ENCODE assay signal across 18 cellular contexts in the genomic region with DNA sequence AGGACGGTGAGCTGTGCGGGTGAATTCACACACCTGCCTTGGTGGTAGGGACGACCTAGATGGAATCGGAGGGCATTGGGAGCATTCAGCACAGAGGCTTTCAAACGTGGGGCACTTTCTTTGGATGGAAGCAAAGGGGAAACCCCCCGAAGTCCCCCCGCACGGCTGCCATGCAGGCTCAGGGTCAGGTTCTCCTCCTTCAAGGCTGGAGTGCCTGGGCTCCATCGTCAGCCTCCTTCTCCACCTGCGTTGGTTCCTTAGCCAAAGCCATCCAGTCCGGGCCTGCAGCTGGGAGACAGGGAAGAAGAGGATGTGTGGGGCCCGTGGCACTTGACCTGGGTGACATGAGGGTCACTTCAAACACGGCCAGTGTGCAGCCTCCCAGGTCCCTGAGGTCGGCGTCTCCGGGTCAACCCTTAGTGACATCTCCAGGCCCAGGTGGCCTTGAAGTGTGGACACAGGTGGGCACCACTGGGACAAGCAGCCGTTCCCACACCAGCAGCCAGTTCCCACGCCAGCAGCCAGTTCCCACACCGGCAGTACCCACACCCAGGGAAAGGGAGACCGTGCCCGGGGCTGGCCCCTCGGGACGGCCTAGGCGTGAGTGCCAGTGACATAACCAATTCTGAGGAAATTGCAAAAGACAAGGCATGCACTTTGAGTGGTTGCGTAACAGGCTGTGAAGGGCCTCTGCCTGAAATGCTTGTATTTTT.
DNase-seq lines count a peak whose midpoint lies in the region; ATAC-seq and TF ChIP-seq lines count a peak whose summit lies in the region.
"Had no signal": no experiment of that assay in that cellular context is flagged by ENCODE, and none has a peak within 500 bp of the region (broad histone marks: within the 10 kb centered on the region; RNA-seq: fewer than 3 reads in every experiment).

No MANE protein-coding gene starts in this region.

- peaks cover 69% of the 10 kb centered on the region for H3K9me3 ChIP-seq in IMR-90 (ENCODE audit: control insufficient read depth, insufficient read depth, low read length)
- H3K9me3 ChIP-seq: heart left ventricle had no signal

- H3K4me1 Mint-ChIP-seq in glutamatergic neuron (ENCODE audit: low read depth, unreplicated experiment), result peaks cover 6% of the 10 kb centered on the region
- H3K4me1 Mint-ChIP-seq: activated naive CD8-positive, alpha-beta T cell treated with anti-CD3 and anti-CD28 coated beads for 36 hours; activated T-helper 17 cell treated with anti-CD3 and anti-CD28 coated beads, Interleukin-2, amount 50 U/mL, for 72 hours; T-cell had no signal

- no peak overlapping the region for H4K91ac ChIP-seq in IMR-90 (ENCODE audit: insufficient read depth, low read depth, low read length)

- TF ChIP-seq RAD21 in IMR-90 (IDR thresholded peaks at IDR 0.05; ENCODE audit: low read length), result no peak

- no peak overlapping the region for H2BK120ac ChIP-seq in IMR-90 (ENCODE audit: low read depth, low read length)

- H2BK5ac ChIP-seq in IMR-90 (ENCODE audit: low read depth, low read length, poor library complexity, severe bottlenecking), result no peak overlapping the region

- no peak overlapping the region for H2BK15ac ChIP-seq in IMR-90 (ENCODE audit: low read depth, low read length)

- intact Hi-C loops in IMR-90 (cut with micrococcal nuclease), result no loop called here

- BruUV-seq in IMR-90 (replicated peaks; lab: Mats Ljungman, UMichigan), result no TSS peak

- H3K14ac ChIP-seq in IMR-90 (replicated peaks; ENCODE audit: low read depth, low read length), result no peak overlapping the region

- no peak for TF ChIP-seq CTCF in IMR-90 (conservative IDR thresholded peaks at IDR 0.05; ENCODE audit: low read depth, low read length)
- no peak for TF ChIP-seq CTCF in glutamatergic neuron (IDR thresholded peaks at IDR 0.05; ENCODE audit: partially characterized antibody, unreplicated experiment)
- TF ChIP-seq CTCF in omental fat pad (IDR thresholded peaks at IDR 0.05), result no peak

- no peaks in the 10 kb centered on the region for H3K79me1 ChIP-seq in IMR-90 (ENCODE audit: low read depth in 1 of 2, low read length in 2 of 2)

- H3K4me3 ChIP-seq in IMR-90 (ENCODE audit: insufficient read depth, low read depth, low read length), result no peak overlapping the region
- H3K4me3 ChIP-seq: heart left ventricle had no signal

- POLR2A ChIA-PET in IMR-90 (lab: Charles Lee; ENCODE audit: unreplicated experiment), result no interaction called here

- no peak overlapping the region for H3K9ac ChIP-seq in IMR-90 (ENCODE audit: low read depth, low read length)

- H3K4ac ChIP-seq in IMR-90 (ENCODE audit: low read depth, low read length), result no peak overlapping the region

- DNase-seq in IMR-90 (no peak), NOMO-1 (lab: John Stamatoyannopoulos, UW; ENCODE audit: unreplicated experiment in 2 of 2) (peak; percentile 53 to 54), glutamatergic neuron (peak; percentile 15), omental fat pad (ENCODE audit: low spot score) (no peak), NCI-H526 treated with DMSO at 0.1 percent for 48 hours (lab: John Stamatoyannopoulos, UW) (no peak), NCI-H510A treated with DMSO at 0.1 percent for 48 hours (lab: John Stamatoyannopoulos, UW) (no peak)
- DNase-seq in central memory CD4-positive, alpha-beta T cell, result no peak
- DNase-seq: activated CD4-positive, alpha-beta T cell treated with anti-CD3 and anti-CD28 coated beads for 4 hours; activated naive CD8-positive, alpha-beta T cell treated with anti-CD3 and anti-CD28 coated beads for 36 hours; COR-L47; heart left ventricle; NCI-H1694; NCI-H226; occipital lobe; stimulated activated CD8-positive, alpha-beta memory T cell treated with anti-CD3 and anti-CD28 coated beads, Interleukin-4, amount 100 ng/mL, for 48 hours; T-cell had no signal

- H3K23ac ChIP-seq in IMR-90 (ENCODE audit: low read depth, low read length), result no peak overlapping the region

- 44% methylated on average over 13 of the region's 25 CpGs; no CpG with 5 or more reads in 1 of the 2 experiments for WGBS in IMR-90 (ENCODE audit: extremely low coverage in 2 of 2, insufficient read length in 1 of 2), 2 experiments

- dilution Hi-C loops in IMR-90 (cut with HindIII; ENCODE audit: low sequenced_read_pairs, unreplicated experiment), result no loop called here

- H3K36me3 Mint-ChIP-seq in glutamatergic neuron (ENCODE audit: unreplicated experiment), result no peaks in the 10 kb centered on the region
- H3K36me3 Mint-ChIP-seq: activated naive CD8-positive, alpha-beta T cell treated with anti-CD3 and anti-CD28 coated beads for 36 hours; T-cell had no signal

- H2BK20ac ChIP-seq in IMR-90 (ENCODE audit: low read depth, low read length), result no peak overlapping the region

- H3K27me3 Mint-ChIP-seq in glutamatergic neuron (ENCODE audit: unreplicated experiment), result peaks cover 5% of the 10 kb centered on the region
- H3K27me3 Mint-ChIP-seq: activated naive CD8-positive, alpha-beta T cell treated with anti-CD3 and anti-CD28 coated beads for 36 hours; T-cell had no signal

- H2AFZ ChIP-seq in IMR-90 (replicated peaks; ENCODE audit: low read length, poor library complexity), result no peak overlapping the region

- no peak overlapping the region for H3K56ac ChIP-seq in IMR-90 (ENCODE audit: extremely low read depth, insufficient read depth, low read length)

- H3K4me3 Mint-ChIP-seq in glutamatergic neuron (ENCODE audit: unreplicated experiment), result no peak overlapping the region
- H3K4me3 Mint-ChIP-seq: activated naive CD8-positive, alpha-beta T cell treated with anti-CD3 and anti-CD28 coated beads for 36 hours; activated T-helper 17 cell treated with anti-CD3 and anti-CD28 coated beads, Interleukin-2, amount 50 U/mL, for 72 hours; T-cell had no signal

- H3K18ac ChIP-seq in IMR-90 (ENCODE audit: low read depth, low read length), result no peak overlapping the region

- no peak overlapping the region for H3K27ac ChIP-seq in IMR-90 (ENCODE audit: insufficient read depth, low read length)
- H3K27ac ChIP-seq: heart left ventricle had no signal

- CTCF ChIA-PET in IMR-90 (lab: Yijun Ruan, JAX), result no interaction called here

- no peak for TF ChIP-seq POLR2A in IMR-90 (IDR thresholded peaks at IDR 0.05; ENCODE audit: low read depth, low read length)

- H2AK9ac ChIP-seq in IMR-90 (replicated peaks; ENCODE audit: low read depth, low read length, poor library complexity), result no peak overlapping the region

- no peaks in the 10 kb centered on the region for H4K20me1 ChIP-seq in IMR-90 (ENCODE audit: insufficient read depth, low read length)

- H3K27ac Mint-ChIP-seq in glutamatergic neuron (ENCODE audit: unreplicated experiment), result no peak overlapping the region
- H3K27ac Mint-ChIP-seq: activated naive CD8-positive, alpha-beta T cell treated with anti-CD3 and anti-CD28 coated beads for 36 hours; activated T-helper 17 cell treated with anti-CD3 and anti-CD28 coated beads, Interleukin-2, amount 50 U/mL, for 72 hours; T-cell had no signal

- no peak overlapping the region for H3K4me2 ChIP-seq in IMR-90 (ENCODE audit: low read depth, low read length)

- no peak overlapping the region for H2AK5ac ChIP-seq in IMR-90 (ENCODE audit: low read depth, low read length)

- no peaks in the 10 kb centered on the region for H3K36me3 ChIP-seq in IMR-90 (ENCODE audit: control insufficient read depth, insufficient read depth, low read length)
- H3K36me3 ChIP-seq: heart left ventricle had no signal

- no peak overlapping the region for H4K5ac ChIP-seq in IMR-90 (ENCODE audit: low read depth, low read length)

- H3K27me3 ChIP-seq in IMR-90 (ENCODE audit: control insufficient read depth, insufficient read depth, low read length), result no peaks in the 10 kb centered on the region

- H4K8ac ChIP-seq in IMR-90 (ENCODE audit: low read depth in 2 of 2, low read length in 2 of 2), result no peak overlapping the region

- ATAC-seq in IMR-90 (ENCODE audit: low read depth), result no peak
- peak; percentile 32 for ATAC-seq in omental fat pad (ENCODE audit: low FRiP score)
- no peak for ATAC-seq in HG03442 (IDR thresholded peaks at IDR 0.05; ENCODE audit: unreplicated experiment)
- ATAC-seq: activated T-helper 17 cell treated with anti-CD3 and anti-CD28 coated beads, Interleukin-2, amount 50 U/mL, for 72 hours; heart left ventricle; T-cell had no signal

- H3K9me3 Mint-ChIP-seq in glutamatergic neuron (ENCODE audit: unreplicated experiment), result peaks cover 2% of the 10 kb centered on the region
- H3K9me3 Mint-ChIP-seq: activated naive CD8-positive, alpha-beta T cell treated with anti-CD3 and anti-CD28 coated beads for 36 hours; activated T-helper 17 cell treated with anti-CD3 and anti-CD28 coated beads, Interleukin-2, amount 50 U/mL, for 72 hours; T-cell had no signal

- in situ Hi-C loops in IMR-90 (cut with MboI; ENCODE audit: low sequenced_read_pairs), result no loop called here

- no peaks in the 10 kb centered on the region for H3K9me1 ChIP-seq in IMR-90 (ENCODE audit: insufficient read depth, low read length)

- no peaks in the 10 kb centered on the region for H3K4me1 ChIP-seq in IMR-90 (ENCODE audit: control insufficient read depth, insufficient read depth, low read length)
- H3K4me1 ChIP-seq: heart left ventricle had no signal

TF ChIP-seq in IMR-90, 13 proteins besides CTCF, POLR2A, EP300 and RAD21:
- TF ChIP-seq CHD1 (IDR thresholded peaks at IDR 0.05; ENCODE audit: low read depth, low read length) (no peak), NFE2L2 (IDR thresholded peaks at IDR 0.05; ENCODE audit: low read depth, low read length) (no peak), SMC3 (IDR thresholded peaks at IDR 0.05; ENCODE audit: low read depth, low read length) (no peak), CEBPB (IDR thresholded peaks at IDR 0.05; ENCODE audit: low read depth, low read length) (peak; percentile 53), BHLHE40 (IDR thresholded peaks at IDR 0.05; ENCODE audit: low read depth, low read length) (no peak)

Comparison
In these comparisons a context has a peak if more than half of its experiments do, and no peak if none do; other contexts are left out.
1. DNase-seq: peak in NOMO-1 (2 of 2) and glutamatergic neuron (single experiment); none in IMR-90 (single experiment), omental fat pad (single experiment), NCI-H526 treated with DMSO at 0.1 percent for 48 hours (single experiment), central memory CD4-positive, alpha-beta T cell (single experiment) and NCI-H510A treated with DMSO at 0.1 percent for 48 hours (single experiment).